Comparison of ENCODE assay signal across 1 cellular context in the genomic region with DNA sequence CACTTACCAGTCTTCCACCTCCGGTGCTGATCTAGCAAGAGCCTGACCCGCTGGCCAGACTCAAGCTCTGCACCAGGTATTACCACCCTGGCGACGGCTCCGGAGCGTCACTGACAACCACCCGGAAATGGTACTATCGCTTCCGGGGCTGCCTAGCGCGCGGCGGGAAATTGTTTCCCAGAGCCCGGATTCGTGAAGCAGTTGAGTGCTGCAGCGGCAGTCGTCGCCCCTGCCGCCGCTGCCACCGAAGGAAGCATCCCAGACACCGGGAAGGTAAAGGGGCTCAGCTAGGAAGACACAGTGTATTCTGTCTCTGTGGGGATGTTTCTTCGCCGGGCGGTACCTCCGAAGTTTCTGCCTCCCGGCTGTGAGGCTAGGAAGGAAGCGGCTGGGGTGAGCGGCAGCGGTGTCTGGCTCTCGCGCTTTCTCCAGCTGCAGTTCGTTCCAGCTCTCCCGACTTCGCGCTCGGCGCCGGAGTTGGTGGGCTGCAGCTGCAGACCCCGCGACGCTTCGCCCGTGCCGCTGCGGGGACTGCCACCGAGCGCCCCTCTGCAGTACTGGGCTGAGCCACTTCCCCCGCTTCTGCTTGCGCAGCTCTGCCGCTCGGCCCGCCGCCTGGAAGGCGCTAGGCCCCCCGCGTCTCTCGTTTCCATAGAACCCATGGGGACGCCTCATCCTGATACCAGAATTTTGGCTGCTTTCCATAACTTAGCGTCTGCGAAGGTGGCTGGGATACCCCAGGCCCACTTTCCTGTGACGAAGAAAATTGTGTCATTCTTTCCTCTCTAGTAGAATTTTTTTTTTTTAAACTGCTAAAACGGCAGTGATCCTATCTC.
TF ChIP-seq lines count a peak whose summit lies in the region.

A gene with protein sequence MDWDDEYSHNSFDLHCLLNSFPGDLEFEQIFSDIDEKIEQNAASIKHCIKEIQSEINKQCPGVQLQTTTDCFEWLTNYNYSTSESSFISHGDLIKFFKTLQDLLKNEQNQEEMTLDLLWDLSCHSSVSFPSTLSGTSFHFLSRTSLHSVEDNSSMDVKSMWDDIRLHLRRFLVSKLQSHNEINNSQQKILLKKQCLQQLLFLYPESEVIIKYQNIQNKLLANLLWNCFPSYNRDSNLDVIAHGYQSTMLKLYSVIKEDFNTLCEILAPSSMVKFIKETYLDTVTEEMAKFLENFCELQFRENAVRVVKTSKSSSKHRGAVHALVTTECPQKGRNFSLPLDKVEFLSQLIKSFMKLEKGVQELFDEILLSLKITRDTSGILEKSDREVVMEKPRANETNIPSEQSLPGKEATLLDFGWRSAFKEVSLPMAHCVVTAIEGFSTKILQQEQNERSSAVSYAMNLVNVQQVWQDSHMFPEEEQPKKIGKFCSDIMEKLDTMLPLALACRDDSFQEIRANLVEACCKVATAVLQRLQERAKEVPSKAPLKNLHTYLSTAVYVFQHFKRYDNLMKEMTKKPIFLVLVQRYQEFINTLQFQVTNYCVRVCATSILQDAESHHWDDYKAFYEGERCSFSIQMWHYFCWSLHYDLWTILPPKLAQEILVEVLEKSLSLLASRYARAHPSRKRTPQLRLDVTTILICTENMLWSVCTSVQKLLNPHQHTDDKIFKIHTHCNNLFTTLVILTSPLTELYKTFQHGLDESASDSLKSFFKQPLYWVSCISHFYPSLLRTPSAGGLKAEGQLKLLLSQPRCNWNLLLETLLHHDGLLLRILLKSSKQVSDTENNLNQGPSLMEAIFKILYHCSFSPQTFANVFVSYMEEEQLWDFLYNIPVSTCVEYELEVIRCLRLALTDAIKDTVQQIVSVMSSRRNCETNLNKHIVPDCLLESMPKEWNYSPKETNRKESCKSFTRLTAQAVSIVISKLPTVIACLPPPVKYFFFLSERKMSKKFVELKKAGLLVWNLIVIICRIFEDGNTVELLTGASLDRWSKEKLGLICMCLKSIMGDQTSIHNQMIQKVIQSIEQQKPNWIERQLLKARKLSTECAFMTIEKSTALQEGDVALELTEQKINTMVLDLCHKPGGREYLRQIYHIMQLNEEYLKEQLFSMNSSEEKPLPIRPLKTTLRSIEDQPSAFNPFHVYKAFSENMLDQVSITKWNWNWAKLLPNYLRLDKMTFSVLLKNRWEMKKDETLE (N-terminal part only) (minus strand): TSS at position 112 of the 836 bp plus-strand sequence. CDS start 81,478 bp downstream, outside the sequence.
A gene (plus strand): TSS at position 177 of the 836 bp plus-strand sequence. CDS start 10,142 bp downstream, outside the sequence.

TF ChIP-seq in K562, 482 proteins besides CTCF, POLR2A, EP300 and RAD21 (continued from another document and continues in another):
- TF ChIP-seq, protein P1, sequence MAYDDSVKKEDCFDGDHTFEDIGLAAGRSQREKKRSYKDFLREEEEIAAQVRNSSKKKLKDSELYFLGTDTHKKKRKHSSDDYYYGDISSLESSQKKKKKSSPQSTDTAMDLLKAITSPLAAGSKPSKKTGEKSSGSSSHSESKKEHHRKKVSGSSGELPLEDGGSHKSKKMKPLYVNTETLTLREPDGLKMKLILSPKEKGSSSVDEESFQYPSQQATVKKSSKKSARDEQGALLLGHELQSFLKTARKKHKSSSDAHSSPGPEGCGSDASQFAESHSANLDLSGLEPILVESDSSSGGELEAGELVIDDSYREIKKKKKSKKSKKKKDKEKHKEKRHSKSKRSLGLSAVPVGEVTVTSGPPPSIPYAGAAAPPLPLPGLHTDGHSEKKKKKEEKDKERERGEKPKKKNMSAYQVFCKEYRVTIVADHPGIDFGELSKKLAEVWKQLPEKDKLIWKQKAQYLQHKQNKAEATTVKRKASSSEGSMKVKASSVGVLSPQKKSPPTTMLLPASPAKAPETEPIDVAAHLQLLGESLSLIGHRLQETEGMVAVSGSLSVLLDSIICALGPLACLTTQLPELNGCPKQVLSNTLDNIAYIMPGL (CRISPR knock-in tag; IDR thresholded peaks at IDR 0.05): no peak
- TF ChIP-seq MYC (IDR thresholded peaks at IDR 0.05; ENCODE audit: low read depth, low read length) (no peak), MYC (CRISPR knock-in tag; IDR thresholded peaks at IDR 0.05; ENCODE audit: borderline replicate concordance, low read depth) (no peak), SPI1 (IDR thresholded peaks at IDR 0.05; ENCODE audit: borderline replicate concordance, low read depth, low read length) (no peak), ZNF347 (CRISPR knock-in tag; IDR thresholded peaks at IDR 0.05; ENCODE audit: low read depth) (no peak), NR2C1 (IDR thresholded peaks at IDR 0.05) (peak; percentile 100), NR2C1 (tag; IDR thresholded peaks at IDR 0.05) (peak; percentile 100), U2AF1 (optimal IDR thresholded peaks at IDR 0.05; ENCODE audit: low read depth, low read length) (no peak), NCOR1 (IDR thresholded peaks at IDR 0.05) (no peak), SIX5 (IDR thresholded peaks at IDR 0.05; ENCODE audit: borderline replicate concordance in 1 of 2, insufficient read depth in 1 of 2, low read depth in 1 of 2, low read length in 2 of 2) (peak; percentile 44 to 45; a peak in 2 of 4 replicates), MBD2 (IDR thresholded peaks at IDR 0.05; ENCODE audit: borderline replicate concordance, low read depth) (peak; percentile 16; the same call in 1 of the 2 replicates), HOXB6 (CRISPR knock-in tag; IDR thresholded peaks at IDR 0.05; ENCODE audit: borderline replicate concordance) (no peak), NFYB (IDR thresholded peaks at IDR 0.05; ENCODE audit: extremely low read depth, insufficient read length) (no peak), GATAD2B (IDR thresholded peaks at IDR 0.05; ENCODE audit: borderline replicate concordance) (no peak), HDAC3 (IDR thresholded peaks at IDR 0.05; ENCODE audit: borderline replicate concordance, partially characterized antibody) (no peak), XRCC5 (IDR thresholded peaks at IDR 0.05; ENCODE audit: low read depth, low read length) (no peak; the same call in 1 of the 2 replicates), PHTF2 (CRISPR knock-in tag; IDR thresholded peaks at IDR 0.05) (no peak), OTX1 (CRISPR knock-in tag; IDR thresholded peaks at IDR 0.05) (no peak), DACH1 (IDR thresholded peaks at IDR 0.05; ENCODE audit: partially characterized antibody) (no peak), PTBP1 (IDR thresholded peaks at IDR 0.05; ENCODE audit: low read depth, low read length) (no peak), RBBP5 (IDR thresholded peaks at IDR 0.05; ENCODE audit: borderline replicate concordance, insufficient read depth, low read length, poor library complexity, severe bottlenecking) (peak; percentile 99), ZNF12 (CRISPR knock-in tag; IDR thresholded peaks at IDR 0.05) (0 out of 2 replicates have a peak, but pooled peaks have one; percentile 41), ZNF551 (CRISPR knock-in tag; IDR thresholded peaks at IDR 0.05) (no peak), ZNF444 (CRISPR knock-in tag; IDR thresholded peaks at IDR 0.05) (no peak), E2F3 (CRISPR knock-in tag; IDR thresholded peaks at IDR 0.05) (peak; percentile 95), EWSR1 (IDR thresholded peaks at IDR 0.05; ENCODE audit: borderline replicate concordance, low read depth, partially characterized antibody) (no peak), ZNF75A (CRISPR knock-in tag; IDR thresholded peaks at IDR 0.05) (no peak), MTA3 (IDR thresholded peaks at IDR 0.05; ENCODE audit: borderline replicate concordance) (no peak; the same call in 1 of the 2 replicates)
- TF ChIP-seq, protein P2, sequence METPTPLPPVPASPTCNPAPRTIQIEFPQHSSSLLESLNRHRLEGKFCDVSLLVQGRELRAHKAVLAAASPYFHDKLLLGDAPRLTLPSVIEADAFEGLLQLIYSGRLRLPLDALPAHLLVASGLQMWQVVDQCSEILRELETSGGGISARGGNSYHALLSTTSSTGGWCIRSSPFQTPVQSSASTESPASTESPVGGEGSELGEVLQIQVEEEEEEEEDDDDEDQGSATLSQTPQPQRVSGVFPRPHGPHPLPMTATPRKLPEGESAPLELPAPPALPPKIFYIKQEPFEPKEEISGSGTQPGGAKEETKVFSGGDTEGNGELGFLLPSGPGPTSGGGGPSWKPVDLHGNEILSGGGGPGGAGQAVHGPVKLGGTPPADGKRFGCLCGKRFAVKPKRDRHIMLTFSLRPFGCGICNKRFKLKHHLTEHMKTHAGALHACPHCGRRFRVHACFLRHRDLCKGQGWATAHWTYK (CRISPR knock-in tag; IDR thresholded peaks at IDR 0.05): 0 out of 2 replicates have a peak, but pooled peaks have one; percentile 17
- TF ChIP-seq, protein P3, sequence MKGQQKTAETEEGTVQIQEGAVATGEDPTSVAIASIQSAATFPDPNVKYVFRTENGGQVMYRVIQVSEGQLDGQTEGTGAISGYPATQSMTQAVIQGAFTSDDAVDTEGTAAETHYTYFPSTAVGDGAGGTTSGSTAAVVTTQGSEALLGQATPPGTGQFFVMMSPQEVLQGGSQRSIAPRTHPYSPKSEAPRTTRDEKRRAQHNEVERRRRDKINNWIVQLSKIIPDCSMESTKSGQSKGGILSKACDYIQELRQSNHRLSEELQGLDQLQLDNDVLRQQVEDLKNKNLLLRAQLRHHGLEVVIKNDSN (CRISPR knock-in tag; IDR thresholded peaks at IDR 0.05): no peak
- TF ChIP-seq, protein P4, sequence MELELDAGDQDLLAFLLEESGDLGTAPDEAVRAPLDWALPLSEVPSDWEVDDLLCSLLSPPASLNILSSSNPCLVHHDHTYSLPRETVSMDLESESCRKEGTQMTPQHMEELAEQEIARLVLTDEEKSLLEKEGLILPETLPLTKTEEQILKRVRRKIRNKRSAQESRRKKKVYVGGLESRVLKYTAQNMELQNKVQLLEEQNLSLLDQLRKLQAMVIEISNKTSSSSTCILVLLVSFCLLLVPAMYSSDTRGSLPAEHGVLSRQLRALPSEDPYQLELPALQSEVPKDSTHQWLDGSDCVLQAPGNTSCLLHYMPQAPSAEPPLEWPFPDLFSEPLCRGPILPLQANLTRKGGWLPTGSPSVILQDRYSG (tag; conservative IDR thresholded peaks at IDR 0.05; ENCODE audit: low read depth): no peak
- TF ChIP-seq, protein P5, sequence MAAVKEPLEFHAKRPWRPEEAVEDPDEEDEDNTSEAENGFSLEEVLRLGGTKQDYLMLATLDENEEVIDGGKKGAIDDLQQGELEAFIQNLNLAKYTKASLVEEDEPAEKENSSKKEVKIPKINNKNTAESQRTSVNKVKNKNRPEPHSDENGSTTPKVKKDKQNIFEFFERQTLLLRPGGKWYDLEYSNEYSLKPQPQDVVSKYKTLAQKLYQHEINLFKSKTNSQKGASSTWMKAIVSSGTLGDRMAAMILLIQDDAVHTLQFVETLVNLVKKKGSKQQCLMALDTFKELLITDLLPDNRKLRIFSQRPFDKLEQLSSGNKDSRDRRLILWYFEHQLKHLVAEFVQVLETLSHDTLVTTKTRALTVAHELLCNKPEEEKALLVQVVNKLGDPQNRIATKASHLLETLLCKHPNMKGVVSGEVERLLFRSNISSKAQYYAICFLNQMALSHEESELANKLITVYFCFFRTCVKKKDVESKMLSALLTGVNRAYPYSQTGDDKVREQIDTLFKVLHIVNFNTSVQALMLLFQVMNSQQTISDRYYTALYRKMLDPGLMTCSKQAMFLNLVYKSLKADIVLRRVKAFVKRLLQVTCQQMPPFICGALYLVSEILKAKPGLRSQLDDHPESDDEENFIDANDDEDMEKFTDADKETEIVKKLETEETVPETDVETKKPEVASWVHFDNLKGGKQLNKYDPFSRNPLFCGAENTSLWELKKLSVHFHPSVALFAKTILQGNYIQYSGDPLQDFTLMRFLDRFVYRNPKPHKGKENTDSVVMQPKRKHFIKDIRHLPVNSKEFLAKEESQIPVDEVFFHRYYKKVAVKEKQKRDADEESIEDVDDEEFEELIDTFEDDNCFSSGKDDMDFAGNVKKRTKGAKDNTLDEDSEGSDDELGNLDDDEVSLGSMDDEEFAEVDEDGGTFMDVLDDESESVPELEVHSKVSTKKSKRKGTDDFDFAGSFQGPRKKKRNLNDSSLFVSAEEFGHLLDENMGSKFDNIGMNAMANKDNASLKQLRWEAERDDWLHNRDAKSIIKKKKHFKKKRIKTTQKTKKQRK (IDR thresholded peaks at IDR 0.05; ENCODE audit: borderline replicate concordance, low read depth, low read length): no peak
- TF ChIP-seq, protein P6, sequence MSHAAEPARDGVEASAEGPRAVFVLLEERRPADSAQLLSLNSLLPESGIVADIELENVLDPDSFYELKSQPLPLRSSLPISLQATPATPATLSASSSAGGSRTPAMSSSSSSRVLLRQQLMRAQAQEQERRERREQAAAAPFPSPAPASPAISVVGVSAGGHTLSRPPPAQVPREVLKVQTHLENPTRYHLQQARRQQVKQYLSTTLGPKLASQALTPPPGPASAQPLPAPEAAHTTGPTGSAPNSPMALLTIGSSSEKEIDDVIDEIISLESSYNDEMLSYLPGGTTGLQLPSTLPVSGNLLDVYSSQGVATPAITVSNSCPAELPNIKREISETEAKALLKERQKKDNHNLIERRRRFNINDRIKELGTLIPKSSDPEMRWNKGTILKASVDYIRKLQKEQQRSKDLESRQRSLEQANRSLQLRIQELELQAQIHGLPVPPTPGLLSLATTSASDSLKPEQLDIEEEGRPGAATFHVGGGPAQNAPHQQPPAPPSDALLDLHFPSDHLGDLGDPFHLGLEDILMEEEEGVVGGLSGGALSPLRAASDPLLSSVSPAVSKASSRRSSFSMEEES (CRISPR knock-in tag; IDR thresholded peaks at IDR 0.05): no peak
- TF ChIP-seq, protein P7, sequence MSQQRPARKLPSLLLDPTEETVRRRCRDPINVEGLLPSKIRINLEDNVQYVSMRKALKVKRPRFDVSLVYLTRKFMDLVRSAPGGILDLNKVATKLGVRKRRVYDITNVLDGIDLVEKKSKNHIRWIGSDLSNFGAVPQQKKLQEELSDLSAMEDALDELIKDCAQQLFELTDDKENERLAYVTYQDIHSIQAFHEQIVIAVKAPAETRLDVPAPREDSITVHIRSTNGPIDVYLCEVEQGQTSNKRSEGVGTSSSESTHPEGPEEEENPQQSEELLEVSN (IDR thresholded peaks at IDR 0.05; ENCODE audit: borderline replicate concordance in 1 of 2, extremely low read depth in 1 of 2, insufficient read depth in 1 of 2, insufficient read length in 1 of 2, low read depth in 1 of 2, low read length in 1 of 2, poor library complexity in 1 of 2, severe bottlenecking in 1 of 2): peak; percentile 60 to 85
- TF ChIP-seq, protein P8, sequence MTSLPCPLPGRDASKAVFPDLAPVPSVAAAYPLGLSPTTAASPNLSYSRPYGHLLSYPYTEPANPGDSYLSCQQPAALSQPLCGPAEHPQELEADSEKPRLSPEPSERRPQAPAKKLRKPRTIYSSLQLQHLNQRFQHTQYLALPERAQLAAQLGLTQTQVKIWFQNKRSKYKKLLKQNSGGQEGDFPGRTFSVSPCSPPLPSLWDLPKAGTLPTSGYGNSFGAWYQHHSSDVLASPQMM (CRISPR knock-in tag; IDR thresholded peaks at IDR 0.05): no peak
- TF ChIP-seq, protein P9, sequence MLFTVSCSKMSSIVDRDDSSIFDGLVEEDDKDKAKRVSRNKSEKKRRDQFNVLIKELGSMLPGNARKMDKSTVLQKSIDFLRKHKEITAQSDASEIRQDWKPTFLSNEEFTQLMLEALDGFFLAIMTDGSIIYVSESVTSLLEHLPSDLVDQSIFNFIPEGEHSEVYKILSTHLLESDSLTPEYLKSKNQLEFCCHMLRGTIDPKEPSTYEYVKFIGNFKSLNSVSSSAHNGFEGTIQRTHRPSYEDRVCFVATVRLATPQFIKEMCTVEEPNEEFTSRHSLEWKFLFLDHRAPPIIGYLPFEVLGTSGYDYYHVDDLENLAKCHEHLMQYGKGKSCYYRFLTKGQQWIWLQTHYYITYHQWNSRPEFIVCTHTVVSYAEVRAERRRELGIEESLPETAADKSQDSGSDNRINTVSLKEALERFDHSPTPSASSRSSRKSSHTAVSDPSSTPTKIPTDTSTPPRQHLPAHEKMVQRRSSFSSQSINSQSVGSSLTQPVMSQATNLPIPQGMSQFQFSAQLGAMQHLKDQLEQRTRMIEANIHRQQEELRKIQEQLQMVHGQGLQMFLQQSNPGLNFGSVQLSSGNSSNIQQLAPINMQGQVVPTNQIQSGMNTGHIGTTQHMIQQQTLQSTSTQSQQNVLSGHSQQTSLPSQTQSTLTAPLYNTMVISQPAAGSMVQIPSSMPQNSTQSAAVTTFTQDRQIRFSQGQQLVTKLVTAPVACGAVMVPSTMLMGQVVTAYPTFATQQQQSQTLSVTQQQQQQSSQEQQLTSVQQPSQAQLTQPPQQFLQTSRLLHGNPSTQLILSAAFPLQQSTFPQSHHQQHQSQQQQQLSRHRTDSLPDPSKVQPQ (CRISPR knock-in tag; IDR thresholded peaks at IDR 0.05; ENCODE audit: borderline replicate concordance): no peak
